9 cellular contexts compared by ENCODE assay signal in the genomic region with DNA sequence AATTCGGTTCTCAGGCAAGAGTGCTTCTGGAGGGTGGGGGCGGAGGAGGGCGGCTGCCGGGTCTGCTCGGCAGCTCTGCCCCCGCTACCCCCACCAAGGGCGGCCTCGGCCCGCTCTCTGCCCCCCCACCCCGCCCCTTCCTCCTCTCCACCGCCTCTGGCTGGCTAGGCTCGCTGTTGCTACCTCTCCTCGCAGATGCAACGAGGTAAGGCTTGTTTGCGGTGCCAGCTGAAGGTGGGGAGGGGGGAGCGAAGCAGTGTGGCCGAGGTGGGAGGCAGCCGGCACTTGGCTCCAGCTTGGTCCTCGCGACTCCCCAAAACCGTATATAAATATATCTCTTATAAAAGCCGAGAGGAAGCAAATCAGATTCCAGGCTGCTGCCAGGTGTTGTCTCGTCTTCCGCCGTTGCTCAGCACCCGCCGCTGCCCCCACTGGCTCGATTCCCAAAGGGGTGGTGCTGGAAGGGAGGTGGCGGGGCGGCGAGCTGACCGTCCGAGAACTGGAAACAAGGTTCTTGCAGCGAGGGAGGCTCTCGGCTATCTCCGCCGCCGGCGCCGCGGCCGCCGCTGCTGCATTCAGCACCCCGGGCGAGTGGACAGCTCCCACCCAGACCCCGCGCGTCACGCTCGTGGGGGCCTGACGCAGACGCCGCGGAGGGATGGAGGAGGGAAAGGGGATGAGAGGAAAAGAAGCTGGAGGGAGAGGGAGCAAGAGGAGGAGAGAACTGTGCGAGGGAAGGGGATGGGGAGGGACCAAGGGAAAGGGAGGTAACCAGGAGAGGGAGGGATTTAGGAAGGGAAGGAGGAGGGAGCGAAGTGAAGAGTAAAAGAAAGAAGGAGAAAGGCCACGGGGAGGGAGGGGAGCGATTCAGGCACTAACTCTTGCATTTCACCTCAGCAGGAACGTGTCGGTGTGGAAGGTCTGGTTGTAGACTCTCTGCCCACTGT. TPM values are rescaled to one million over a fixed set of nuclear protein-coding genes. Genes with fewer than 3 reads are reported as not detected.
DNase-seq lines count a peak whose midpoint lies in the region; TF ChIP-seq lines count a peak whose summit lies in the region.
"Had no signal": no experiment of that assay in that cellular context is flagged by ENCODE, and none has a peak within 500 bp of the region (broad histone marks: within the 10 kb centered on the region; RNA-seq: fewer than 3 reads in every experiment).

A gene with protein sequence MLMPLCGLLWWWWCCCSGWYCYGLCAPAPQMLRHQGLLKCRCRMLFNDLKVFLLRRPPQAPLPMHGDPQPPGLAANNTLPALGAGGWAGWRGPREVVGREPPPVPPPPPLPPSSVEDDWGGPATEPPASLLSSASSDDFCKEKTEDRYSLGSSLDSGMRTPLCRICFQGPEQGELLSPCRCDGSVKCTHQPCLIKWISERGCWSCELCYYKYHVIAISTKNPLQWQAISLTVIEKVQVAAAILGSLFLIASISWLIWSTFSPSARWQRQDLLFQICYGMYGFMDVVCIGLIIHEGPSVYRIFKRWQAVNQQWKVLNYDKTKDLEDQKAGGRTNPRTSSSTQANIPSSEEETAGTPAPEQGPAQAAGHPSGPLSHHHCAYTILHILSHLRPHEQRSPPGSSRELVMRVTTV (minus strand): TSS at position 728 of the 947 bp plus-strand sequence. CDS start 2,223 bp downstream, outside the sequence.

- intact Hi-C loops in A673 (cut with micrococcal nuclease; ENCODE audit: unreplicated experiment): no loop called here

- H3K4me1 ChIP-seq in A673 (ENCODE audit: insufficient read depth, low read length, poor library complexity, severe bottlenecking): peaks cover 28% of the 10 kb centered on the region

- DNase-seq in A673 (ENCODE audit: low spot score): peak; percentile 83
- DNase-seq in H7: peak; percentile 89
- peak; percentile 76 for DNase-seq in NCI-H774 (lab: John Stamatoyannopoulos, UW)
- peak; percentile 70 to 79 for DNase-seq in activated T-cell treated with anti-CD3 and anti-CD28 coated beads, Interleukin-2, amount 50 U/mL, for 48 hours
- DNase-seq in epithelial cell of proximal tubule (ENCODE audit: low read depth): no peak
- DNase-seq in mesothelial cell of epicardium (ENCODE audit: low spot score in 2 of 2, unreplicated experiment in 2 of 2): peak; percentile 82 to 97
- peak; percentile 47 to 50 for DNase-seq in stimulated activated CD8-positive, alpha-beta memory T cell treated with anti-CD3 and anti-CD28 coated beads, Interleukin-2, amount 100 ng/mL, for 1 hour (ENCODE audit: low read depth in 2 of 2)
- DNase-seq in SKM-1 (lab: John Stamatoyannopoulos, UW; ENCODE audit: unreplicated experiment): no peak

- peaks cover 21% of the 10 kb centered on the region for H3K27me3 ChIP-seq in A673 (replicated peaks; ENCODE audit: insufficient read depth, low read depth, low read length, poor library complexity)
- H3K27me3 ChIP-seq in H7 (ENCODE audit: control insufficient read depth, insufficient read depth, low read length): peaks cover 29% of the 10 kb centered on the region

- POLR2A ChIA-PET in A673 (lab: Charles Lee; ENCODE audit: low non-redundant PET): no interaction called here

- peaks cover 10% of the 10 kb centered on the region for H3K4me1 Mint-ChIP-seq in mesothelial cell of epicardium

- H3K36me3 ChIP-seq in A673 (ENCODE audit: insufficient read depth, low read length, poor library complexity, severe bottlenecking) (no peaks in the 10 kb centered on the region), H7 (replicated peaks; ENCODE audit: control insufficient read depth, insufficient read depth, low read length) (no peaks in the 10 kb centered on the region)

- no peaks in the 10 kb centered on the region for H3K9me3 ChIP-seq in A673 (ENCODE audit: low read depth, low read length, poor library complexity, severe bottlenecking)

- peaks cover 86% of the 10 kb centered on the region for H3K27me3 Mint-ChIP-seq in mesothelial cell of epicardium (ENCODE audit: low read depth)

- H3K27ac ChIP-seq in A673 (ENCODE audit: low read depth, low read length, poor library complexity, severe bottlenecking): no peak within 1 kb of the TSS

- TF ChIP-seq CTCF in A673 (conservative IDR thresholded peaks at IDR 0.05; ENCODE audit: low read depth, low read length) (no peak), epithelial cell of proximal tubule (conservative IDR thresholded peaks at IDR 0.05; ENCODE audit: low read depth, low read length) (no peak), mesothelial cell of epicardium (IDR thresholded peaks at IDR 0.05; ENCODE audit: unreplicated experiment) (no peak)

- H3K9me3 Mint-ChIP-seq in mesothelial cell of epicardium: no peaks in the 10 kb centered on the region

- CTCF ChIA-PET in A673 (lab: Charles Lee): no interaction called here

- H3K4me3 ChIP-seq in A673 (ENCODE audit: low read depth, low read length, poor library complexity, severe bottlenecking): peak within 1 kb of the TSS; percentile 48
- H3K4me3 ChIP-seq in H7 (ENCODE audit: insufficient read depth, low read depth, low read length): peak within 1 kb of the TSS; percentile 64
- H3K4me3 ChIP-seq in epithelial cell of proximal tubule (ENCODE audit: low read depth, low read length): peak within 1 kb of the TSS; percentile 43

- no peak within 1 kb of the TSS for H3K27ac Mint-ChIP-seq in mesothelial cell of epicardium

- peak within 1 kb of the TSS; percentile 54 for H3K4me3 Mint-ChIP-seq in mesothelial cell of epicardium

- BruUV-seq in A673 (replicated peaks; lab: Mats Ljungman, UMichigan): no TSS peak

- no peaks in the 10 kb centered on the region for H3K36me3 Mint-ChIP-seq in mesothelial cell of epicardium

RNA-seq across cellular contexts. Expression of the gene that starts here (rescaled TPM):
- total RNA-seq in A673 (2021) (2.4 and 6.1 TPM in 2 replicates), epithelial cell of proximal tubule (4.2 and 6.9 TPM in 2 replicates), mesothelial cell of epicardium (0.05 to 0.09 TPM (median 0.09 TPM) in 3 replicates)
- total RNA-seq in H7 (2014; rRNA removed; shearing (Covaris generic)): 0.38 and 0.55 TPM in 2 replicates
- total RNA-seq: subcutaneous adipose tissue had no signal

Comparison
In these comparisons a context has a peak if more than half of its experiments do, and no peak if none do; other contexts are left out.
1. Peak in DNase-seq and H3K4me3 ChIP-seq in H7; RNA of the gene not detected or under 1 TPM.
2. Peak in DNase-seq in mesothelial cell of epicardium; RNA of the gene not detected or under 1 TPM.
3. DNase-seq: peak in A673 (single experiment), NCI-H774 (single experiment), activated T-cell treated with anti-CD3 and anti-CD28 coated beads, Interleukin-2, amount 50 U/mL, for 48 hours (2 of 2) and stimulated activated CD8-positive, alpha-beta memory T cell treated with anti-CD3 and anti-CD28 coated beads, Interleukin-2, amount 100 ng/mL, for 1 hour (2 of 2); none in epithelial cell of proximal tubule (single experiment) and SKM-1 (single experiment).
4. Peak in every context shown above with its lines, with median percentiles within 50 percentile points of each other: H3K4me3 ChIP-seq.